1 cellular context compared by ENCODE assay signal in the genomic region with DNA sequence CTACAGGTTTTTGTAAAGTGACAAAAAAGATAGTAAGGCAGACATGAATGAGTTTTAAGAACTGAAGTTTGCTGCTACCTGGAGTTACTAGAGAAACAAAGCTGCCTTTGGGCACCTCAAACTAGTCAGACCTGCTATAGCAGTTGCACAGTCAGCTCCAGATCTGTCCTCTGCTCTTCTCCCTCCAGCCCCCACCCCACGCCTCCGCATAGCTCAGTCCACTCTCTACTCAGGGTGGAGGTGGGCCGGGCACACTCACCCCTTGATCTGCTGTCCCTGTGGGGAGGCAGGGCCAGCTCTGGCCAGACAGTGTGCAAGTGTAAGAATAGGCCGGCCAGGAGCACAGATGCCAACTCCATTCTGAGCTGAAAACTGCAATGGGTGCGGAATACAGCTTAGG.
TF ChIP-seq lines count a peak whose summit lies in the region.

No MANE protein-coding gene starts in this region.

TF ChIP-seq in HCT116, 20 proteins besides CTCF, POLR2A, EP300 and RAD21 (continued from another document):
- TF ChIP-seq, protein P1, sequence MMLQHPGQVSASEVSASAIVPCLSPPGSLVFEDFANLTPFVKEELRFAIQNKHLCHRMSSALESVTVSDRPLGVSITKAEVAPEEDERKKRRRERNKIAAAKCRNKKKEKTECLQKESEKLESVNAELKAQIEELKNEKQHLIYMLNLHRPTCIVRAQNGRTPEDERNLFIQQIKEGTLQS (IDR thresholded peaks at IDR 0.05) = no peak
- TF ChIP-seq ZBTB33 (IDR thresholded peaks at IDR 0.05; ENCODE audit: extremely low read depth, insufficient replicate concordance, low read length) (no peak), YY1 (IDR thresholded peaks at IDR 0.05; ENCODE audit: extremely low read depth, insufficient replicate concordance, low read depth, low read length) (no peak), CBX3 (IDR thresholded peaks at IDR 0.05; ENCODE audit: low read depth) (no peak)
